8 cellular contexts compared by ENCODE assay signal in the genomic region with DNA sequence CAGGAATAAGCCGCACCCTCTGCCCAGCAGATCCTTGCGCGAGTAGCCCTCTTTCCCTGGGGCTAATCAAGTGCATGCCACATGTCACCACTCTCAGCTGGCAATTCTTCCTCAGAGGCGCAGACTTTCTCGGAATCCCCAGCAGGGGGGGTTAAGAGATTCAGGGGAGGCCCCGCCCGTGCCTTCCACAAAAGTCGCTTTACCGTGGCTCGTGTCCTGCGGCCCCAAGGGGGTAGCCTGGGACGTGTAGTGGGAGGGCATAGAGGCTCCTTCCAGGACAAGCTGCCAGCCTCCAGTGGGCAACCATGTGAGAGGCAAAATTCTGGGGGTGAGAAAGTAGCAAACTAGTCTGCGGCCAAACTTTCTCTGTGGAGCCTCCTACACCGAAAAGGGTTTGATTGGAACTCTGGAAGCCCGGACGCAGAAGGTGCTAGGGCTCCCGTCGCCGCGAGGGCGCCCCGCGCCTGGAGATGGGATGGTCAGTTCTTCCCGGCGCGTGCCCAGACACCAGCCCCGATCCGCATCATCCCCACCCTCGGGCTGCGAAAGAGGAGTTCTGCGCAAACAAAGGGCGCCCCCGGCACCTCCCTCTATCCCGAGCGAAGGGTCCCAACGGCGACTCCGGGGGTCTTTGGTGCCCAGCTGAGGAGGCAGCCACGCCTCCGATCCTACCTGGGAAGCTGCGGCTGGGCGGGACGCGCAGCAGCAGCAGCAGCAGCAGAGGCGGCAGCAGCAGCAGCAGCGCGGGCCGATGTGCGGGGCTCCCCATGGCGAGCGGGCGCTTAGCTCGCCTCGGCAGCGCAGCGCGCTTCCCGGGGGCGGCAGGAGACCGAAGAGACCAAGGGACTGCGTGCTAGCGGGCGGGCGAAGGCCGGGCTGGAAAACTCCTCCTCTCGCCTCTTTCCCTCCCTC. TPM values are rescaled to one million over a fixed set of nuclear protein-coding genes. Genes with fewer than 3 reads are reported as not detected.
DNase-seq lines count a peak whose midpoint lies in the region; ATAC-seq and TF ChIP-seq lines count a peak whose summit lies in the region.

A gene with protein sequence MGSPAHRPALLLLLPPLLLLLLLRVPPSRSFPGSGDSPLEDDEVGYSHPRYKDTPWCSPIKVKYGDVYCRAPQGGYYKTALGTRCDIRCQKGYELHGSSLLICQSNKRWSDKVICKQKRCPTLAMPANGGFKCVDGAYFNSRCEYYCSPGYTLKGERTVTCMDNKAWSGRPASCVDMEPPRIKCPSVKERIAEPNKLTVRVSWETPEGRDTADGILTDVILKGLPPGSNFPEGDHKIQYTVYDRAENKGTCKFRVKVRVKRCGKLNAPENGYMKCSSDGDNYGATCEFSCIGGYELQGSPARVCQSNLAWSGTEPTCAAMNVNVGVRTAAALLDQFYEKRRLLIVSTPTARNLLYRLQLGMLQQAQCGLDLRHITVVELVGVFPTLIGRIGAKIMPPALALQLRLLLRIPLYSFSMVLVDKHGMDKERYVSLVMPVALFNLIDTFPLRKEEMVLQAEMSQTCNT (minus strand): TSS at position 848 of the 912 bp plus-strand sequence. CDS start 79 bp downstream, at position 769.

- TF ChIP-seq POLR2A in breast epithelium (IDR thresholded peaks at IDR 0.05), result no peak

- no peaks in the 10 kb centered on the region for H3K9me3 Mint-ChIP-seq in Calu3 (ENCODE audit: low read depth, unreplicated experiment)
- H3K9me3 Mint-ChIP-seq in stimulated activated naive CD8-positive, alpha-beta T cell treated with anti-CD3 and anti-CD28 coated beads, Interleukin-15, Interleukin-2, amounts not matched to agents 100 ng/mL and 50 ng/mL, for 24 hours, result no peaks in the 10 kb centered on the region

- H3K36me3 ChIP-seq in breast epithelium (no peaks in the 10 kb centered on the region), kidney epithelial cell (ENCODE audit: control insufficient read depth, insufficient read depth, low read length) (no peaks in the 10 kb centered on the region)

- peak within 1 kb of the TSS; percentile 72 for H3K4me3 Mint-ChIP-seq in Calu3 (ENCODE audit: low read depth, unreplicated experiment)
- H3K4me3 Mint-ChIP-seq in stimulated activated naive CD8-positive, alpha-beta T cell treated with anti-CD3 and anti-CD28 coated beads, Interleukin-15, Interleukin-2, amounts not matched to agents 100 ng/mL and 50 ng/mL, for 24 hours, result peak within 1 kb of the TSS; percentile 52

- CTCF ChIA-PET in Calu3 (lab: Charles Lee), result interaction anchor here (0.9 to 2.1 kb wide), 3 partner anchors 29 to 107 kb away, joined by 3 to 9 read pairs (median 4); a partner anchor contains a TSS

- H3K27me3 ChIP-seq in breast epithelium (peaks cover 0 to 81% of the 10 kb centered on the region in 2 donors), kidney epithelial cell (ENCODE audit: control insufficient read depth, insufficient read depth, low read length) (no peaks in the 10 kb centered on the region)

- no peaks in the 10 kb centered on the region for H3K4me1 ChIP-seq in breast epithelium

- peak; percentile 64 for DNase-seq in Calu3
- peak; percentile 57 for DNase-seq in HCEC 1CT
- DNase-seq in NOMO-1 treated with DMSO at 0.1 percent for 48 hours (lab: John Stamatoyannopoulos, UW; ENCODE audit: unreplicated experiment), result peak; percentile 29
- DNase-seq in breast epithelium (ENCODE audit: low spot score in 2 of 2), result no peak
- DNase-seq in kidney epithelial cell (ENCODE audit: low read depth), result no peak
- no peak for DNase-seq in 8988T

- peak within 1 kb of the TSS in 1 of 2 donors; percentile 39 for H3K27ac ChIP-seq in breast epithelium

- intact Hi-C loops in Calu3 (cut with micrococcal nuclease; ENCODE audit: unreplicated experiment) (no loop called here), breast epithelium (cut with DNase I; ENCODE audit: low total_unique reads) (no loop called here)

- TF ChIP-seq CTCF in Calu3 (IDR thresholded peaks at IDR 0.05; ENCODE audit: unreplicated experiment), result peak; percentile 39
- TF ChIP-seq CTCF in breast epithelium (IDR thresholded peaks at IDR 0.05), result peak in 1 of 3 donors; percentile 6
- TF ChIP-seq CTCF in kidney epithelial cell (IDR thresholded peaks at IDR 0.05; ENCODE audit: insufficient read depth, low read length, poor library complexity, severe bottlenecking), result peak; percentile 31

- H3K4me3 ChIP-seq in breast epithelium (peak within 1 kb of the TSS; percentile 54 to 73 (median 62)), kidney epithelial cell (ENCODE audit: low read depth, low read length) (peak within 1 kb of the TSS; percentile 46)

- ATAC-seq in GM21786 (IDR thresholded peaks at IDR 0.05; ENCODE audit: unreplicated experiment), result no peak

- H3K9me3 ChIP-seq in breast epithelium, result peaks cover 0 to 3% of the 10 kb centered on the region in 2 donors

- BruUV-seq in Calu3 (replicated peaks; lab: Mats Ljungman, UMichigan), result no TSS peak

- H3K36me3 Mint-ChIP-seq in Calu3 (ENCODE audit: insufficient read depth, unreplicated experiment), result peaks cover 7% of the 10 kb centered on the region
- H3K36me3 Mint-ChIP-seq in stimulated activated naive CD8-positive, alpha-beta T cell treated with anti-CD3 and anti-CD28 coated beads, Interleukin-15, Interleukin-2, amounts not matched to agents 100 ng/mL and 50 ng/mL, for 24 hours (ENCODE audit: low read depth), result no peaks in the 10 kb centered on the region

- no peak within 1 kb of the TSS for H3K27ac Mint-ChIP-seq in Calu3 (ENCODE audit: unreplicated experiment)
- H3K27ac Mint-ChIP-seq in stimulated activated naive CD8-positive, alpha-beta T cell treated with anti-CD3 and anti-CD28 coated beads, Interleukin-15, Interleukin-2, amounts not matched to agents 100 ng/mL and 50 ng/mL, for 24 hours, result no peak within 1 kb of the TSS

- peaks cover 54% of the 10 kb centered on the region for H3K27me3 Mint-ChIP-seq in Calu3 (ENCODE audit: unreplicated experiment)
- H3K27me3 Mint-ChIP-seq in stimulated activated naive CD8-positive, alpha-beta T cell treated with anti-CD3 and anti-CD28 coated beads, Interleukin-15, Interleukin-2, amounts not matched to agents 100 ng/mL and 50 ng/mL, for 24 hours, result peaks cover 41% of the 10 kb centered on the region

- H3K4me1 Mint-ChIP-seq in Calu3 (ENCODE audit: low read depth, unreplicated experiment), result no peaks in the 10 kb centered on the region
- H3K4me1 Mint-ChIP-seq in stimulated activated naive CD8-positive, alpha-beta T cell treated with anti-CD3 and anti-CD28 coated beads, Interleukin-15, Interleukin-2, amounts not matched to agents 100 ng/mL and 50 ng/mL, for 24 hours (ENCODE audit: low read depth), result no peaks in the 10 kb centered on the region

RNA-seq across cellular contexts. Expression of the gene that starts here (rescaled TPM):
- 0.78 and 1.2 TPM in 2 replicates for total RNA-seq in Calu3 (2022)
- total RNA-seq in breast epithelium, result 100 to 1,000 TPM; 108 to 415 (median 168) TPM
- 14.0 and 20.6 TPM in 2 replicates for total RNA-seq in kidney epithelial cell

Comparison
In these comparisons a context has a peak if more than half of its experiments do, and no peak if none do; other contexts are left out.
1. DNase-seq: peak in Calu3 (single experiment), HCEC 1CT (single experiment) and NOMO-1 treated with DMSO at 0.1 percent for 48 hours (single experiment); none in breast epithelium (0 of 2), kidney epithelial cell (single experiment) and 8988T (single experiment).